14 cellular contexts compared by ENCODE assay signal in genomic region chr12:76274699-76275098, GRCh38.
DNase-seq lines count a peak whose midpoint lies in the region; ATAC-seq, FAIRE-seq and TF ChIP-seq lines count a peak whose summit lies in the region.
"Had no signal": no experiment of that assay in that cellular context is flagged by ENCODE, and none has a peak within 500 bp of the region (broad histone marks: within the 10 kb centered on the region; RNA-seq: fewer than 3 reads in every experiment).

No MANE protein-coding gene starts in this region.

- H3K9me3 ChIP-seq in endothelial cell of umbilical vein (replicated peaks; ENCODE audit: control insufficient read depth, insufficient read depth, low read length) = no peaks in the 10 kb centered on the region
- no peaks in the 10 kb centered on the region for H3K9me3 ChIP-seq in smooth muscle cell (replicated peaks; ENCODE audit: low read depth)
- no peaks in the 10 kb centered on the region for H3K9me3 ChIP-seq in suprapubic skin
- H3K9me3 ChIP-seq: BE2C had no signal

- peak overlapping the region; percentile 8 for H3K27ac Mint-ChIP-seq in activated naive CD4-positive, alpha-beta T cell treated with anti-CD3 and anti-CD28 coated beads, Interleukin-2, amount 50 U/mL, for 24 hours
- H3K27ac Mint-ChIP-seq in stimulated activated effector memory CD8-positive, alpha-beta T cell treated with anti-CD3 and anti-CD28 coated beads, Interleukin-12 subunit alpha, Interleukin-12 subunit beta, amount 100 ng/mL, for 72 hours = peak overlapping the region; percentile 41
- no peak overlapping the region for H3K27ac Mint-ChIP-seq in effector memory CD8-positive, alpha-beta T cell

- peak overlapping the region; percentile 27 for H3K9ac ChIP-seq in endothelial cell of umbilical vein (replicated peaks; ENCODE audit: extremely low read depth, insufficient read depth, low read length)
- H3K9ac ChIP-seq in smooth muscle cell (ENCODE audit: low read depth) = no peak overlapping the region

- no peak overlapping the region for H2AFZ ChIP-seq in endothelial cell of umbilical vein (ENCODE audit: low read depth, low read length)
- H2AFZ ChIP-seq in smooth muscle cell (ENCODE audit: low read depth) = no peak overlapping the region

- H3K79me2 ChIP-seq in endothelial cell of umbilical vein (ENCODE audit: control insufficient read depth, insufficient read depth, low read length) (peaks cover 82% of the 10 kb centered on the region), smooth muscle cell (ENCODE audit: low read depth) (no peaks in the 10 kb centered on the region)

- peaks cover 0 to 4% of the 10 kb centered on the region in 2 experiments for H3K36me3 ChIP-seq in endothelial cell of umbilical vein (ENCODE audit: control insufficient read depth in 2 of 2, extremely low read depth in 1 of 2, insufficient read depth in 2 of 2, low read length in 2 of 2)
- no peaks in the 10 kb centered on the region for H3K36me3 ChIP-seq in smooth muscle cell (ENCODE audit: low read depth)
- no peaks in the 10 kb centered on the region for H3K36me3 ChIP-seq in suprapubic skin
- H3K36me3 ChIP-seq: BE2C, WERI-Rb-1 had no signal

- TF ChIP-seq POLR2A in endothelial cell of umbilical vein (IDR thresholded peaks at IDR 0.05; ENCODE audit: low read depth, low read length) (no peak), suprapubic skin (IDR thresholded peaks at IDR 0.05) (no peak)

- H3K27me3 Mint-ChIP-seq in activated naive CD4-positive, alpha-beta T cell treated with anti-CD3 and anti-CD28 coated beads, Interleukin-2, amount 50 U/mL, for 24 hours = no peaks in the 10 kb centered on the region
- peaks cover 24 to 29% of the 10 kb centered on the region in 2 donors for H3K27me3 Mint-ChIP-seq in effector memory CD8-positive, alpha-beta T cell

- H4K20me1 ChIP-seq in endothelial cell of umbilical vein (replicated peaks; ENCODE audit: control insufficient read depth, extremely low read depth, insufficient read depth, low read length) (no peaks in the 10 kb centered on the region), smooth muscle cell (ENCODE audit: low read depth) (no peaks in the 10 kb centered on the region)

- no TSS peak for BruUV-seq in endothelial cell of umbilical vein (replicated peaks; lab: Mats Ljungman, UMichigan)

- H3K9me1 ChIP-seq in endothelial cell of umbilical vein (replicated peaks; ENCODE audit: control insufficient read depth, extremely low read depth, insufficient read depth, low read length) = no peaks in the 10 kb centered on the region

- H3K4me1 Mint-ChIP-seq in activated naive CD4-positive, alpha-beta T cell treated with anti-CD3 and anti-CD28 coated beads, Interleukin-2, amount 50 U/mL, for 24 hours = no peaks in the 10 kb centered on the region
- H3K4me1 Mint-ChIP-seq in stimulated activated effector memory CD8-positive, alpha-beta T cell treated with anti-CD3 and anti-CD28 coated beads, Interleukin-12 subunit alpha, Interleukin-12 subunit beta, amount 100 ng/mL, for 72 hours = peaks cover 7% of the 10 kb centered on the region
- no peaks in the 10 kb centered on the region for H3K4me1 Mint-ChIP-seq in effector memory CD8-positive, alpha-beta T cell (ENCODE audit: low read depth in 2 of 2)

- H3K4me1 ChIP-seq in endothelial cell of umbilical vein (ENCODE audit: control insufficient read depth, extremely low read depth, insufficient read depth, low read length) (peaks cover 45% of the 10 kb centered on the region), smooth muscle cell (ENCODE audit: low read depth) (no peaks in the 10 kb centered on the region), suprapubic skin (no peaks in the 10 kb centered on the region)
- H3K4me1 ChIP-seq: BE2C had no signal

- dilution Hi-C loops in endothelial cell of umbilical vein (cut with MboI; ENCODE audit: extremely low pct_ligation_motif_present, low sequenced_read_pairs) = no loop called here

- H3K27ac ChIP-seq in endothelial cell of umbilical vein (ENCODE audit: insufficient read depth, low read depth, low read length) (peak overlapping the region; percentile 87), smooth muscle cell (ENCODE audit: low read depth) (no peak overlapping the region), suprapubic skin (no peak overlapping the region)
- H3K27ac ChIP-seq: WERI-Rb-1 had no signal

- H3K4me3 Mint-ChIP-seq in activated naive CD4-positive, alpha-beta T cell treated with anti-CD3 and anti-CD28 coated beads, Interleukin-2, amount 50 U/mL, for 24 hours = no peak overlapping the region
- H3K4me3 Mint-ChIP-seq in stimulated activated effector memory CD8-positive, alpha-beta T cell treated with anti-CD3 and anti-CD28 coated beads, Interleukin-12 subunit alpha, Interleukin-12 subunit beta, amount 100 ng/mL, for 72 hours = no peak overlapping the region
- H3K4me3 Mint-ChIP-seq in effector memory CD8-positive, alpha-beta T cell = no peak overlapping the region

- H3K4me3 ChIP-seq in endothelial cell of umbilical vein (replicated peaks in 1 of 3; ENCODE audit: insufficient read depth in 1 of 3, low read depth in 1 of 3, low read length in 3 of 3) (no peak overlapping the region), smooth muscle cell (no peak overlapping the region), suprapubic skin (no peak overlapping the region)

- TF ChIP-seq CTCF in endothelial cell of umbilical vein (IDR thresholded peaks at IDR 0.05; ENCODE audit: extremely low read depth in 1 of 2, insufficient read depth in 1 of 2, low read depth in 1 of 2, low read length in 2 of 2) (no peak), smooth muscle cell (IDR thresholded peaks at IDR 0.05; ENCODE audit: borderline replicate concordance, insufficient read depth, poor library complexity, severe bottlenecking) (no peak), suprapubic skin (IDR thresholded peaks at IDR 0.05) (no peak)

- POLR2A ChIA-PET in endothelial cell of umbilical vein (lab: Charles Lee) = no interaction called here

- H3K27me3 ChIP-seq in endothelial cell of umbilical vein (ENCODE audit: control insufficient read depth in 2 of 2, insufficient read depth in 2 of 2, low read length in 2 of 2) (no peaks in the 10 kb centered on the region), smooth muscle cell (ENCODE audit: low read depth) (no peaks in the 10 kb centered on the region), suprapubic skin (no peaks in the 10 kb centered on the region)

- CTCF ChIA-PET in endothelial cell of umbilical vein (lab: Charles Lee) = interaction anchor here (0.9 to 1.1 kb wide), 3 partner anchors 8 to 116 kb away, joined by 3 to 4 read pairs (median 3); no protein-coding TSS in a partner anchor

- H3K9me3 Mint-ChIP-seq in activated naive CD4-positive, alpha-beta T cell treated with anti-CD3 and anti-CD28 coated beads, Interleukin-2, amount 50 U/mL, for 24 hours = no peaks in the 10 kb centered on the region
- H3K9me3 Mint-ChIP-seq in stimulated activated effector memory CD8-positive, alpha-beta T cell treated with anti-CD3 and anti-CD28 coated beads, Interleukin-12 subunit alpha, Interleukin-12 subunit beta, amount 100 ng/mL, for 72 hours = no peaks in the 10 kb centered on the region
- no peaks in the 10 kb centered on the region for H3K9me3 Mint-ChIP-seq in effector memory CD8-positive, alpha-beta T cell

- H3K36me3 Mint-ChIP-seq in activated naive CD4-positive, alpha-beta T cell treated with anti-CD3 and anti-CD28 coated beads, Interleukin-2, amount 50 U/mL, for 24 hours = no peaks in the 10 kb centered on the region
- no peaks in the 10 kb centered on the region for H3K36me3 Mint-ChIP-seq in stimulated activated effector memory CD8-positive, alpha-beta T cell treated with anti-CD3 and anti-CD28 coated beads, Interleukin-12 subunit alpha, Interleukin-12 subunit beta, amount 100 ng/mL, for 72 hours
- no peaks in the 10 kb centered on the region for H3K36me3 Mint-ChIP-seq in effector memory CD8-positive, alpha-beta T cell (ENCODE audit: insufficient read depth)

- intact Hi-C loops in endothelial cell of umbilical vein (cut with micrococcal nuclease) = loop anchor here (1.0 kb wide), 1 partner anchor 8 kb away; no protein-coding TSS in a partner anchor

- ATAC-seq in SK-N-SH treated with all-trans-retinoic acid at 6 μM for 48 hours = peak; percentile 60
- peak; percentile 92 for ATAC-seq in stimulated activated effector memory CD8-positive, alpha-beta T cell treated with anti-CD3 and anti-CD28 coated beads, Interleukin-12 subunit alpha, Interleukin-12 subunit beta, amount 100 ng/mL, for 72 hours
- ATAC-seq in effector memory CD8-positive, alpha-beta T cell (replicated peaks) = no peak

- no peak for DNase-seq in activated naive CD4-positive, alpha-beta T cell treated with anti-CD3 and anti-CD28 coated beads, Interleukin-2, amount 50 U/mL, for 16 hours
- peak; percentile 56 for DNase-seq in endothelial cell of umbilical vein (ENCODE audit: low read depth, low spot score)
- no peak for DNase-seq in stimulated activated effector memory CD8-positive, alpha-beta T cell treated with anti-CD3 and anti-CD28 coated beads, Interleukin-12 subunit alpha, Interleukin-12 subunit beta, amount 100 ng/mL, for 72 hours (ENCODE audit: low spot score in 2 of 2)
- DNase-seq in effector memory CD8-positive, alpha-beta T cell = no peak
- no peak for DNase-seq in smooth muscle cell (lab: John Stamatoyannopoulos, UW; ENCODE audit: unreplicated experiment)
- DNase-seq in suprapubic skin (ENCODE audit: low spot score in 2 of 2) = no peak
- DNase-seq: amygdala, BE2C, NCI-H1105 treated with DMSO at 0.1 percent for 48 hours, NCI-H69, SHP77, WERI-Rb-1 had no signal

- H3F3A ChIP-seq in smooth muscle cell (ENCODE audit: low read depth) = no peaks in the 10 kb centered on the region

- 87% methylated on average over 3 of the region's 3 CpGs for WGBS in smooth muscle cell (ENCODE audit: low lambda C conversion rate)
- 86% methylated on average over 3 of the region's 3 CpGs for WGBS in suprapubic skin

- peak overlapping the region; percentile 33 for H3K4me2 ChIP-seq in endothelial cell of umbilical vein (ENCODE audit: insufficient read depth, low read length)
- H3K4me2 ChIP-seq in smooth muscle cell = no peak overlapping the region

- TF ChIP-seq EP300 in suprapubic skin (IDR thresholded peaks at IDR 0.05) = no peak

- peak; percentile 82 for FAIRE-seq in endothelial cell of umbilical vein (lab: Jason Lieb, UNC)

TF ChIP-seq in SK-N-SH treated with all-trans-retinoic acid at 6 μM for 48 hours, 23 proteins besides CTCF, POLR2A, EP300 and RAD21:
- TF ChIP-seq TOX (CRISPR knock-in tag; IDR thresholded peaks at IDR 0.05; ENCODE audit: borderline replicate concordance) = peak; percentile 23; the same call in 1 of the 2 replicates
- no peak for TF ChIP-seq ARNTL (CRISPR knock-in tag; IDR thresholded peaks at IDR 0.05; ENCODE audit: borderline replicate concordance, low read depth)
- peak; percentile 25; the same call in 1 of the 2 replicates for TF ChIP-seq ISL1 (CRISPR knock-in tag; IDR thresholded peaks at IDR 0.05)

TF ChIP-seq in endothelial cell of umbilical vein, 7 proteins besides CTCF, POLR2A, EP300 and RAD21:
- TF ChIP-seq JUN (IDR thresholded peaks at IDR 0.05; ENCODE audit: borderline replicate concordance, insufficient read depth, insufficient read length, low read depth) (peak; percentile 64), EZH2 (IDR thresholded peaks at IDR 0.05; ENCODE audit: borderline replicate concordance, low read depth, low read length, severe bottlenecking) (no peak), FOS (IDR thresholded peaks at IDR 0.05; ENCODE audit: borderline replicate concordance, insufficient read depth, low read length) (peak; percentile 61)

Comparison
In these comparisons a context has a peak if more than half of its experiments do, and no peak if none do; other contexts are left out.
1. H3K27ac Mint-ChIP-seq: peak in activated naive CD4-positive, alpha-beta T cell treated with anti-CD3 and anti-CD28 coated beads, Interleukin-2, amount 50 U/mL, for 24 hours (single experiment) and stimulated activated effector memory CD8-positive, alpha-beta T cell treated with anti-CD3 and anti-CD28 coated beads, Interleukin-12 subunit alpha, Interleukin-12 subunit beta, amount 100 ng/mL, for 72 hours (single experiment); none in effector memory CD8-positive, alpha-beta T cell (0 of 2).